Comparison of ENCODE assay signal across 27 cellular contexts in genomic region chr1:161799792-161800191, GRCh38.
"Had no signal": no experiment of that assay in that cellular context is flagged by ENCODE, and none has a peak within 500 bp of the region (broad histone marks: within the 10 kb centered on the region; RNA-seq: fewer than 3 reads in every experiment).

No MANE protein-coding gene starts in this region.

- H3K9me3 Mint-ChIP-seq: activated CD4-positive, alpha-beta memory T cell treated with anti-CD3 and anti-CD28 coated beads, Interleukin-2, amount 10 ng/mL, durations not matched to agents 7 days and 5 days; activated CD4-positive, alpha-beta T cell treated with anti-CD3 and anti-CD28 coated beads, Interleukin-2, amount 10 ng/mL, durations not matched to agents 7 days and 5 days; activated naive CD4-positive, alpha-beta T cell treated with anti-CD3 and anti-CD28 coated beads, Interleukin-2, amount 10 ng/mL, durations not matched to agents 7 days and 5 days; activated naive CD4-positive, alpha-beta T cell treated with anti-CD3 and anti-CD28 coated beads, Interleukin-2, amount 50 U/mL, for 72 hours; activated naive CD8-positive, alpha-beta T cell treated with anti-CD3 and anti-CD28 coated beads, Interleukin-2, amount 10 ng/mL, durations not matched to agents 7 days and 5 days; activated T-cell treated with anti-CD3 and anti-CD28 coated beads, Interleukin-2, amount 50 U/mL, for 24 hours; activated T-cell treated with anti-CD3 and anti-CD28 coated beads, Interleukin-2, amount 50 U/mL, for 72 hours; brain; effector memory CD8-positive, alpha-beta T cell; T-cell; T-helper 1 cell treated with Interleukin-12 subunit alpha and Interleukin-12 subunit beta and Interleukin-4 antibody, amounts not matched to agents 30 μg/mL and 1 μg/mL, for 36 hours; WTC11 had no signal

- H3K4me3 Mint-ChIP-seq: activated CD4-positive, alpha-beta memory T cell treated with anti-CD3 and anti-CD28 coated beads, Interleukin-2, amount 10 ng/mL, durations not matched to agents 7 days and 5 days; activated CD4-positive, alpha-beta T cell treated with anti-CD3 and anti-CD28 coated beads, Interleukin-2, amount 10 ng/mL, durations not matched to agents 7 days and 5 days; activated naive CD4-positive, alpha-beta T cell treated with anti-CD3 and anti-CD28 coated beads, Interleukin-2, amount 10 ng/mL, durations not matched to agents 7 days and 5 days; activated naive CD8-positive, alpha-beta T cell treated with anti-CD3 and anti-CD28 coated beads, Interleukin-2, amount 10 ng/mL, durations not matched to agents 7 days and 5 days; activated T-cell treated with anti-CD3 and anti-CD28 coated beads, Interleukin-2, amount 50 U/mL, for 24 hours; activated T-cell treated with anti-CD3 and anti-CD28 coated beads, Interleukin-2, amount 50 U/mL, for 72 hours; brain; effector memory CD8-positive, alpha-beta T cell; T-cell; T-helper 1 cell treated with Interleukin-12 subunit alpha and Interleukin-12 subunit beta and Interleukin-4 antibody, amounts not matched to agents 30 μg/mL and 1 μg/mL, for 36 hours; WTC11 had no signal

- H3K4me1 Mint-ChIP-seq: activated CD4-positive, alpha-beta memory T cell treated with anti-CD3 and anti-CD28 coated beads, Interleukin-2, amount 10 ng/mL, durations not matched to agents 7 days and 5 days; activated CD4-positive, alpha-beta T cell treated with anti-CD3 and anti-CD28 coated beads, Interleukin-2, amount 10 ng/mL, durations not matched to agents 7 days and 5 days; activated naive CD4-positive, alpha-beta T cell treated with anti-CD3 and anti-CD28 coated beads, Interleukin-2, amount 10 ng/mL, durations not matched to agents 7 days and 5 days; activated naive CD8-positive, alpha-beta T cell treated with anti-CD3 and anti-CD28 coated beads, Interleukin-2, amount 10 ng/mL, durations not matched to agents 7 days and 5 days; brain had no signal

- DNase-seq: activated CD4-positive, alpha-beta memory T cell treated with anti-CD3 and anti-CD28 coated beads, Interleukin-2, amount 10 ng/mL, durations not matched to agents 7 days and 5 days; activated CD4-positive, alpha-beta T cell treated with anti-CD3 and anti-CD28 coated beads for 1 hour; activated CD4-positive, alpha-beta T cell treated with anti-CD3 and anti-CD28 coated beads for 4 hours; activated CD4-positive, alpha-beta T cell treated with anti-CD3 and anti-CD28 coated beads, Interleukin-2, amount 10 ng/mL, durations not matched to agents 7 days and 5 days; activated CD4-positive, alpha-beta T cell treated with anti-CD3 and anti-CD28 coated beads, Interleukin-2, amount 50 U/mL, for 4 hours; activated CD8-positive, alpha-beta memory T cell treated with anti-CD3 and anti-CD28 coated beads, Interleukin-2, amount 50 U/mL, for 48 hours; activated gamma-delta T cell; activated naive CD4-positive, alpha-beta T cell; activated naive CD4-positive, alpha-beta T cell treated with anti-CD3 and anti-CD28 coated beads, Interleukin-2, amount 10 ng/mL, durations not matched to agents 7 days and 5 days; activated naive CD8-positive, alpha-beta T cell treated with anti-CD3 and anti-CD28 coated beads, Interleukin-2, amount 10 ng/mL, durations not matched to agents 7 days and 5 days; activated T-cell treated with anti-CD3 and anti-CD28 coated beads for 4 hours; activated T-cell treated with anti-CD3 and anti-CD28 coated beads, Interleukin-2, amount 50 U/mL, for 24 hours; activated T-cell treated with anti-CD3 and anti-CD28 coated beads, Interleukin-2, amount 50 U/mL, for 72 hours; central memory CD4-positive, alpha-beta T cell; cerebellar nuclear complex; cortex of kidney; dermis blood vessel endothelial cell; effector CD4-positive, alpha-beta T cell; effector memory CD8-positive, alpha-beta T cell; erythroblast; foreskin melanocyte; T-cell had no signal

- ATAC-seq: activated T-cell treated with anti-CD3 and anti-CD28 coated beads, Interleukin-2, amount 50 U/mL, for 72 hours; effector memory CD8-positive, alpha-beta T cell; gastroesophageal sphincter; T-cell; WTC11 had no signal

- H3K27me3 Mint-ChIP-seq: activated CD4-positive, alpha-beta memory T cell treated with anti-CD3 and anti-CD28 coated beads, Interleukin-2, amount 10 ng/mL, durations not matched to agents 7 days and 5 days; activated CD4-positive, alpha-beta T cell treated with anti-CD3 and anti-CD28 coated beads, Interleukin-2, amount 10 ng/mL, durations not matched to agents 7 days and 5 days; activated naive CD4-positive, alpha-beta T cell treated with anti-CD3 and anti-CD28 coated beads, Interleukin-2, amount 10 ng/mL, durations not matched to agents 7 days and 5 days; activated naive CD8-positive, alpha-beta T cell treated with anti-CD3 and anti-CD28 coated beads, Interleukin-2, amount 10 ng/mL, durations not matched to agents 7 days and 5 days; activated T-cell treated with anti-CD3 and anti-CD28 coated beads, Interleukin-2, amount 50 U/mL, for 24 hours; brain; effector memory CD8-positive, alpha-beta T cell; T-cell had no signal

- H3K27ac Mint-ChIP-seq: activated CD4-positive, alpha-beta memory T cell treated with anti-CD3 and anti-CD28 coated beads, Interleukin-2, amount 10 ng/mL, durations not matched to agents 7 days and 5 days; activated CD4-positive, alpha-beta T cell treated with anti-CD3 and anti-CD28 coated beads, Interleukin-2, amount 10 ng/mL, durations not matched to agents 7 days and 5 days; activated naive CD4-positive, alpha-beta T cell treated with anti-CD3 and anti-CD28 coated beads, Interleukin-2, amount 10 ng/mL, durations not matched to agents 7 days and 5 days; activated naive CD4-positive, alpha-beta T cell treated with anti-CD3 and anti-CD28 coated beads, Interleukin-2, amount 50 U/mL, for 72 hours; activated naive CD8-positive, alpha-beta T cell treated with anti-CD3 and anti-CD28 coated beads, Interleukin-2, amount 10 ng/mL, durations not matched to agents 7 days and 5 days; activated T-cell treated with anti-CD3 and anti-CD28 coated beads, Interleukin-2, amount 50 U/mL, for 24 hours; activated T-cell treated with anti-CD3 and anti-CD28 coated beads, Interleukin-2, amount 50 U/mL, for 72 hours; brain; effector memory CD8-positive, alpha-beta T cell; T-helper 1 cell treated with Interleukin-12 subunit alpha and Interleukin-12 subunit beta and Interleukin-4 antibody, amounts not matched to agents 30 μg/mL and 1 μg/mL, for 36 hours; WTC11 had no signal

- H3K36me3 Mint-ChIP-seq: WTC11 had no signal
